Comparison of ENCODE assay signal across 1 cellular context in genomic region chr13:112587767-112588489, GRCh38.
TF ChIP-seq lines count a peak whose summit lies in the region.

Gene TUBGCP3, minus strand, starts transcription at chr13:112588153. Its CDS starts 173 bp downstream, at chr13:112587980.

TF ChIP-seq in HepG2, 621 proteins besides CTCF, POLR2A, EP300 and RAD21 (continued from another document and continues in another):
- TF ChIP-seq ZNF205 (CRISPR knock-in tag; IDR thresholded peaks at IDR 0.05) (peak; percentile 65; the same call in 1 of the 2 replicates), ZBTB14 (CRISPR knock-in tag; IDR thresholded peaks at IDR 0.05) (peak; percentile 86), ZNF331 (CRISPR knock-in tag; IDR thresholded peaks at IDR 0.05) (peak; percentile 87), RNF2 (conservative IDR thresholded peaks at IDR 0.05; ENCODE audit: low read depth) (peak; percentile 97), PCBP2 (optimal IDR thresholded peaks at IDR 0.05; ENCODE audit: low read depth, low read length, poor library complexity, severe bottlenecking) (no peak), ZNF337 (CRISPR knock-in tag; IDR thresholded peaks at IDR 0.05; ENCODE audit: borderline replicate concordance, low read depth) (peak; percentile 85; the same call in 1 of the 2 replicates), POLR2G (IDR thresholded peaks at IDR 0.05; ENCODE audit: low read depth, low read length) (peak; percentile 88), ZNF782 (CRISPR knock-in tag; IDR thresholded peaks at IDR 0.05; ENCODE audit: borderline replicate concordance) (peak; percentile 96), ZNF264 (CRISPR knock-in tag; IDR thresholded peaks at IDR 0.05) (peak; percentile 84), ZNF430 (CRISPR knock-in tag; IDR thresholded peaks at IDR 0.05) (peak; percentile 84; the same call in 1 of the 2 replicates), MEF2D (CRISPR knock-in tag; IDR thresholded peaks at IDR 0.05) (peak; percentile 64; the same call in 1 of the 2 replicates), CBX1 (IDR thresholded peaks at IDR 0.05; ENCODE audit: low read depth) (peak; percentile 78), ZNF577 (CRISPR knock-in tag; IDR thresholded peaks at IDR 0.05; ENCODE audit: borderline replicate concordance, low read depth) (0 out of 2 replicates have a peak, but pooled peaks have one; percentile 88), ZNF446 (CRISPR knock-in tag; IDR thresholded peaks at IDR 0.05) (peak; percentile 96), MXD4 (CRISPR knock-in tag; IDR thresholded peaks at IDR 0.05) (peak; percentile 61; the same call in 1 of the 2 replicates), ZNF747 (CRISPR knock-in tag; IDR thresholded peaks at IDR 0.05; ENCODE audit: borderline replicate concordance) (peak; percentile 82), BCL6 (CRISPR knock-in tag; IDR thresholded peaks at IDR 0.05) (peak; percentile 67), SNAPC2 (CRISPR knock-in tag; IDR thresholded peaks at IDR 0.05) (peak; percentile 41; the same call in 1 of the 2 replicates), ATF4 (CRISPR knock-in tag; IDR thresholded peaks at IDR 0.05) (peak in 1 of 2 experiments; percentile 67; a peak in 2 of 4 replicates), CREB3 (CRISPR knock-in tag; IDR thresholded peaks at IDR 0.05) (peak; percentile 98), BRCA1 (CRISPR knock-in tag; IDR thresholded peaks at IDR 0.05) (peak; percentile 97), ZFP82 (CRISPR knock-in tag; IDR thresholded peaks at IDR 0.05; ENCODE audit: borderline replicate concordance) (no peak; the same call in 1 of the 2 replicates), ZNF34 (CRISPR knock-in tag; IDR thresholded peaks at IDR 0.05; ENCODE audit: borderline replicate concordance) (peak; percentile 89; the same call in 1 of the 2 replicates), NFATC3 (CRISPR knock-in tag; IDR thresholded peaks at IDR 0.05) (peak; percentile 86; the same call in 1 of the 2 replicates), KAT2B (IDR thresholded peaks at IDR 0.05; ENCODE audit: borderline replicate concordance, low read depth, low read length) (no peak), MTERF4 (CRISPR knock-in tag; IDR thresholded peaks at IDR 0.05) (peak; percentile 88; the same call in 1 of the 2 replicates), ZNF660 (CRISPR knock-in tag; IDR thresholded peaks at IDR 0.05; ENCODE audit: borderline replicate concordance, low read depth) (no peak), DMAP1 (CRISPR knock-in tag; IDR thresholded peaks at IDR 0.05) (peak; percentile 92), ZNF275 (CRISPR knock-in tag; IDR thresholded peaks at IDR 0.05; ENCODE audit: borderline replicate concordance) (peak; percentile 91; the same call in 1 of the 2 replicates), ZNF44 (CRISPR knock-in tag; IDR thresholded peaks at IDR 0.05) (0 out of 2 replicates have a peak, but pooled peaks have one; percentile 54), MED8 (CRISPR knock-in tag; IDR thresholded peaks at IDR 0.05; ENCODE audit: insufficient replicate concordance) (peak; percentile 78), KDM6A (CRISPR knock-in tag; IDR thresholded peaks at IDR 0.05; ENCODE audit: low read depth) (no peak), HOXD1 (CRISPR knock-in tag; IDR thresholded peaks at IDR 0.05) (peak; percentile 88), SP5 (CRISPR knock-in tag; IDR thresholded peaks at IDR 0.05; ENCODE audit: borderline replicate concordance, low read depth) (peak; percentile 34; the same call in 1 of the 2 replicates), LCORL (IDR thresholded peaks at IDR 0.05) (no peak), LCORL (CRISPR knock-in tag; IDR thresholded peaks at IDR 0.05) (no peak), NFYC (CRISPR knock-in tag; IDR thresholded peaks at IDR 0.05) (peak; percentile 57; the same call in 1 of the 2 replicates), ZNF235 (CRISPR knock-in tag; IDR thresholded peaks at IDR 0.05; ENCODE audit: borderline replicate concordance) (peak; percentile 94; the same call in 1 of the 2 replicates), HMG20A (CRISPR knock-in tag; IDR thresholded peaks at IDR 0.05; ENCODE audit: borderline replicate concordance) (peak; percentile 20; the same call in 1 of the 2 replicates), ZSCAN12 (CRISPR knock-in tag; IDR thresholded peaks at IDR 0.05) (peak; percentile 95), ZNF276 (CRISPR knock-in tag; IDR thresholded peaks at IDR 0.05; ENCODE audit: low read depth) (peak; percentile 98), RFXAP (CRISPR knock-in tag; IDR thresholded peaks at IDR 0.05; ENCODE audit: borderline replicate concordance) (peak; percentile 95), EED (CRISPR knock-in tag; IDR thresholded peaks at IDR 0.05) (no peak; the same call in none of the 2 replicates), NFE2L2 (IDR thresholded peaks at IDR 0.05; ENCODE audit: low read length) (no peak), ZSCAN31 (CRISPR knock-in tag; IDR thresholded peaks at IDR 0.05; ENCODE audit: low read depth) (peak; percentile 93), THAP11 (CRISPR knock-in tag; IDR thresholded peaks at IDR 0.05) (peak; percentile 91), ZNF563 (CRISPR knock-in tag; IDR thresholded peaks at IDR 0.05) (peak; percentile 94; the same call in 1 of the 2 replicates), ZNF558 (CRISPR knock-in tag; IDR thresholded peaks at IDR 0.05; ENCODE audit: borderline replicate concordance) (peak; percentile 76; the same call in 1 of the 2 replicates), ZNF318 (CRISPR knock-in tag; IDR thresholded peaks at IDR 0.05) (peak; percentile 88; the same call in 1 of the 2 replicates), ZNF597 (CRISPR knock-in tag; IDR thresholded peaks at IDR 0.05) (no peak)
